ENCODE assay signal across 1 cellular context in the genomic region with DNA sequence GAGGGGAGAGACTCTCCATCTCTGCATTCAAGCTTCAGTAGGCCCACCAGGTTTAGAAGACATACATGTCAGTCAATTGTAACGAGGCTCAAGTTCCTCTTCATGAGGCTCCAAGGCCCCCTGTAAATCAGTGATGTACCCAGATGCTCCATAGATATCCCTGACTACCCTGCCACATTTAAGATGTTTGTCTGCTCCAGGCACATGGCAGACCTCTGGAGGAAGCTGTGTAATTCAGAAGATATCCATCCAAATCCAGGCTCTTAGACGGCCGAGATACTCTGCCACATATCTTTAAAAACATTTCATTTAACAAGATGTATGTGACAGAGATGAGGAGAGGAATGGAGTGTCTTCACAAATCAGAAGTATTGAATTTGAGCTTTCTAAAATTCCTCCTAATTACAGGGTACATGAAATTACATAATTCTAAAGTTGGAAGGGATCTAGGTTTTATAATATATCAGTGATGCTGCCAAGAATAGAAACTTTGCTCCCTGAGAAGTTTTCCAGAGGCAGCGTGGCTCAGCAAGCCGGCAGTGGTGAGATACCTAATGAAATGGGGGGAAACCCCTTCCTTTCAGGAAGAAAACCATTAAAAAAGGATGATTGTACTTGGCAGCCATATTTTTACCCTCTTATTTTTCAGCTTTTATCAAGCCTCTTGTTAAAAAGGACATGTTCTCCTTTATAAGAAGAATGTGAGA.
TF ChIP-seq lines count a peak whose summit lies in the region.

No MANE protein-coding gene starts in this region.

TF ChIP-seq in GM23338, 12 proteins besides CTCF, POLR2A, EP300 and RAD21:
- TF ChIP-seq REST (IDR thresholded peaks at IDR 0.05; ENCODE audit: unreplicated experiment) (no peak), EZH2 (IDR thresholded peaks at IDR 0.05; ENCODE audit: low read depth, unreplicated experiment) (no peak), POLR2AphosphoS5 (IDR thresholded peaks at IDR 0.05; ENCODE audit: low read depth) (no peak), NANOG (IDR thresholded peaks at IDR 0.05; ENCODE audit: borderline replicate concordance) (no peak), EZH2phosphoT487 (IDR thresholded peaks at IDR 0.05; ENCODE audit: unreplicated experiment) (no peak), ZNF331 (CRISPR knock-in tag; IDR thresholded peaks at IDR 0.05; ENCODE audit: low read depth) (no peak), CREB1 (CRISPR knock-in tag; IDR thresholded peaks at IDR 0.05; ENCODE audit: low read depth) (no peak), JUNB (IDR thresholded peaks at IDR 0.05; ENCODE audit: unreplicated experiment) (no peak), ZNF114 (CRISPR knock-in tag; IDR thresholded peaks at IDR 0.05) (no peak), STAT1 (IDR thresholded peaks at IDR 0.05; ENCODE audit: unreplicated experiment) (no peak)
- TF ChIP-seq, protein P1, sequence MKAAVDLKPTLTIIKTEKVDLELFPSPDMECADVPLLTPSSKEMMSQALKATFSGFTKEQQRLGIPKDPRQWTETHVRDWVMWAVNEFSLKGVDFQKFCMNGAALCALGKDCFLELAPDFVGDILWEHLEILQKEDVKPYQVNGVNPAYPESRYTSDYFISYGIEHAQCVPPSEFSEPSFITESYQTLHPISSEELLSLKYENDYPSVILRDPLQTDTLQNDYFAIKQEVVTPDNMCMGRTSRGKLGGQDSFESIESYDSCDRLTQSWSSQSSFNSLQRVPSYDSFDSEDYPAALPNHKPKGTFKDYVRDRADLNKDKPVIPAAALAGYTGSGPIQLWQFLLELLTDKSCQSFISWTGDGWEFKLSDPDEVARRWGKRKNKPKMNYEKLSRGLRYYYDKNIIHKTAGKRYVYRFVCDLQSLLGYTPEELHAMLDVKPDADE (IDR thresholded peaks at IDR 0.05) = no peak
